10 cellular contexts compared by ENCODE assay signal in the genomic region with DNA sequence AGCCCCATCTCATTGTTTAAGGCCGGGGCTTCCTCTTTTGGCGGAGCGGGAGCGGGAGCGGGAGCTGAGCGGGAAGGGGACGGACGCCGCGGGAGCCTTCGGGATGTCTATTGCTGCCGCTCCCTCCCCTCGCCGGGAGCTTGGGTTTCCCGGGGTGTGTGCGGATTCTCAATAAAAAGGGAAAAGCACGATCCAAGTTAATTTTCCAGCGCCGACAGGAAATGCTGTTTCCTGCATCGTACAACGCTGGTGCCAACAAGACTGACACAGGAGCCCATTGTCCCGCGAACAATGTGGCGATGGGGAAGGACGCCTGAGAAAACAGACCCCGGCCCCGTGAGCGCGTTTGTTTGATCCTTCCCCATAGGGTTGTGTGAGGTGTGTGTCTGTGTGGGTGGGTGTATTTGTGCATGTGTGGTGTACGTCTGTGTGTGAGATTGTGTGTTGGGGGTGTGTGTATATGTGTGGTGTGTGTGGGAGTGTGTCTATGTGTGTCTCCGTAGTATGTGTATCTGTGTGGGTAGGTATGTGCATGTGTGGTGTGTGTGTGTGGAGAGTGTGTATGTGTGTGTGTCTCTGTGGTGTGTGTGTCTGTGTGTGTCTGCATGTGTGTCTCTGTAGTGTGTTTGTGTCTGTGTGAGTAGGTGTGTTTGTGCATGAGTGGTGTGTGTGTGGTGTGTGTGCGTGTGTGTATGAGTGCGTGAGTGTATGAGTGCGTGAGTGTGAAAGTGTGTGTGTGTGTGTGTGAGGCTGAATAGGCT. TPM values are rescaled to one million over a fixed set of nuclear protein-coding genes. Genes with fewer than 3 reads are reported as not detected.
DNase-seq lines count a peak whose midpoint lies in the region; ATAC-seq, FAIRE-seq and TF ChIP-seq lines count a peak whose summit lies in the region.
"Had no signal": no experiment of that assay in that cellular context is flagged by ENCODE, and none has a peak within 500 bp of the region (broad histone marks: within the 10 kb centered on the region; RNA-seq: fewer than 3 reads in every experiment).

No MANE protein-coding gene starts in this region.

- ATAC-seq in HG03442 (IDR thresholded peaks at IDR 0.05; ENCODE audit: unreplicated experiment) (no peak), GM19035 (IDR thresholded peaks at IDR 0.05; ENCODE audit: unreplicated experiment) (no peak)

- DNase-seq in NCI-H1092 treated with DMSO at 0.1 percent for 48 hours (lab: John Stamatoyannopoulos, UW) (peak; percentile 7), NCI-H1092 (lab: John Stamatoyannopoulos, UW) (no peak), brain microvascular endothelial cell (peak; percentile 13), kidney (no peak), tibial nerve (ENCODE audit: low spot score in 2 of 2) (no peak)
- DNase-seq in activated naive CD4-positive, alpha-beta T cell treated with anti-CD3 and anti-CD28 coated beads for 36 hours = no peak
- DNase-seq: activated B cell treated with CpG ODN at 0.5 μM for 24 hours had no signal

- 4 to 5% methylated on average over 33 to 34 of the region's 34 CpGs for WGBS in tibial nerve, 2 donors

- H3K4me3 Mint-ChIP-seq in activated naive CD4-positive, alpha-beta T cell treated with anti-CD3 and anti-CD28 coated beads for 36 hours = no peak overlapping the region
- H3K4me3 Mint-ChIP-seq: activated B cell treated with CpG ODN at 0.5 μM for 24 hours had no signal

- H3K27ac Mint-ChIP-seq in activated naive CD4-positive, alpha-beta T cell treated with anti-CD3 and anti-CD28 coated beads for 36 hours = no peak overlapping the region
- H3K27ac Mint-ChIP-seq: activated B cell treated with CpG ODN at 0.5 μM for 24 hours had no signal

- H3K27me3 Mint-ChIP-seq in activated naive CD4-positive, alpha-beta T cell treated with anti-CD3 and anti-CD28 coated beads for 36 hours (ENCODE audit: low read depth) = peaks cover 36% of the 10 kb centered on the region

- peak overlapping the region; percentile 51 for H3K4me3 ChIP-seq in brain microvascular endothelial cell (ENCODE audit: low read depth, low read length)
- H3K4me3 ChIP-seq in kidney (ENCODE audit: low read length in 2 of 2) = peak overlapping the region; percentile 29 to 68
- H3K4me3 ChIP-seq in tibial nerve = peak overlapping the region in 3 of 4 donors; percentile 29 to 59 (median 33)

- H3K27me3 ChIP-seq in brain microvascular endothelial cell (replicated peaks) = no peaks in the 10 kb centered on the region
- H3K27me3 ChIP-seq in tibial nerve = peaks cover 0 to 45% of the 10 kb centered on the region in 2 donors

- TF ChIP-seq CTCF in brain microvascular endothelial cell (IDR thresholded peaks at IDR 0.05; ENCODE audit: low read depth, low read length, missing control alignments) = no peak
- TF ChIP-seq CTCF in kidney (IDR thresholded peaks at IDR 0.05; ENCODE audit: borderline replicate concordance, extremely low read depth, insufficient read depth) = no peak
- no peak for TF ChIP-seq CTCF in tibial nerve (IDR thresholded peaks at IDR 0.05)

- H3K4me1 ChIP-seq in kidney (ENCODE audit: control insufficient read depth in 1 of 2, insufficient read depth in 1 of 2, low read depth in 1 of 2, low read length in 2 of 2) (peaks cover 6 to 13% of the 10 kb centered on the region in 2 donors), tibial nerve (peaks cover 0 to 29% (median 5%) of the 10 kb centered on the region in 4 donors)

- CTCF ChIA-PET in activated naive CD4-positive, alpha-beta T cell treated with anti-CD3 and anti-CD28 coated beads for 36 hours (lab: Charles Lee) = interaction anchor here (0.5 to 0.6 kb wide), 3 partner anchors 16 to 450 kb away, joined by 3 to 4 read pairs (median 4); no protein-coding TSS in a partner anchor

- H3K27ac ChIP-seq in brain microvascular endothelial cell = no peak overlapping the region
- peak overlapping the region; percentile 52 to 69 for H3K27ac ChIP-seq in kidney (ENCODE audit: low read depth in 2 of 2, low read length in 2 of 2)
- H3K27ac ChIP-seq in tibial nerve = peak overlapping the region in 1 of 4 donors; percentile 69
- H3K27ac ChIP-seq: C4-2B had no signal

- peak overlapping the region in 1 of 2 donors; percentile 66 for H3K9ac ChIP-seq in kidney (ENCODE audit: low read length in 2 of 2)

- peaks cover 1% of the 10 kb centered on the region for H3K36me3 Mint-ChIP-seq in activated naive CD4-positive, alpha-beta T cell treated with anti-CD3 and anti-CD28 coated beads for 36 hours (ENCODE audit: low read depth)

- no peak for FAIRE-seq in kidney (lab: Jason Lieb, UNC)

- H3K9me3 ChIP-seq in kidney (ENCODE audit: control insufficient read depth in 1 of 2, low read length in 2 of 2) (no peaks in the 10 kb centered on the region), tibial nerve (no peaks in the 10 kb centered on the region)

- TF ChIP-seq POLR2A in tibial nerve (IDR thresholded peaks at IDR 0.05) = no peak

- H3K36me3 ChIP-seq in brain microvascular endothelial cell (replicated peaks) = no peaks in the 10 kb centered on the region
- no peaks in the 10 kb centered on the region for H3K36me3 ChIP-seq in kidney (ENCODE audit: control insufficient read depth in 1 of 2, insufficient read depth in 2 of 2, low read length in 2 of 2)
- no peaks in the 10 kb centered on the region for H3K36me3 ChIP-seq in tibial nerve

- intact Hi-C loops in kidney (cut with DNase I) = no loop called here
- intact Hi-C loops in activated naive CD4-positive, alpha-beta T cell treated with anti-CD3 and anti-CD28 coated beads for 36 hours (cut with micrococcal nuclease) = loop anchor here (1.0 kb wide), 1 partner anchor 8 kb away; no protein-coding TSS in a partner anchor

- no peak for TF ChIP-seq EP300 in tibial nerve (IDR thresholded peaks at IDR 0.05)

- peaks cover 4% of the 10 kb centered on the region for H3K4me1 Mint-ChIP-seq in activated naive CD4-positive, alpha-beta T cell treated with anti-CD3 and anti-CD28 coated beads for 36 hours (ENCODE audit: low read depth)

- peaks cover 2% of the 10 kb centered on the region for H3K9me3 Mint-ChIP-seq in activated naive CD4-positive, alpha-beta T cell treated with anti-CD3 and anti-CD28 coated beads for 36 hours
- H3K9me3 Mint-ChIP-seq: activated B cell treated with CpG ODN at 0.5 μM for 24 hours had no signal

- in situ Hi-C loops in brain microvascular endothelial cell (cut with HindIII; ENCODE audit: low pct_ligation_motif_present, low sequenced_read_pairs) = no loop called here

RNA-seq across cellular contexts. Expression of a gene that starts 36.4 kb away (rescaled TPM):
- total RNA-seq in kidney (45.7 TPM), tibial nerve (10 to 100 TPM; 19.3 to 48.6 (median 24.4) TPM)
- polyA plus RNA-seq in kidney (ENCODE audit: insufficient read depth, low read depth, low replicate concordance) = 17.2 TPM
- 10 to 100 TPM; 21.8 to 21.9 TPM for total RNA-seq in activated naive CD4-positive, alpha-beta T cell treated with anti-CD3 and anti-CD28 coated beads for 36 hours

Comparison
In these comparisons a context has a peak if more than half of its experiments do, and no peak if none do; other contexts are left out.
1. DNase-seq: peak in NCI-H1092 treated with DMSO at 0.1 percent for 48 hours (single experiment) and brain microvascular endothelial cell (single experiment); none in NCI-H1092 (single experiment), kidney (single experiment), tibial nerve (0 of 2) and activated naive CD4-positive, alpha-beta T cell treated with anti-CD3 and anti-CD28 coated beads for 36 hours (single experiment).
2. Peak in every context shown above with its lines, with median percentiles within 50 percentile points of each other: H3K4me3 ChIP-seq.